ENCODE assay signal across 3 cellular contexts in the genomic region with DNA sequence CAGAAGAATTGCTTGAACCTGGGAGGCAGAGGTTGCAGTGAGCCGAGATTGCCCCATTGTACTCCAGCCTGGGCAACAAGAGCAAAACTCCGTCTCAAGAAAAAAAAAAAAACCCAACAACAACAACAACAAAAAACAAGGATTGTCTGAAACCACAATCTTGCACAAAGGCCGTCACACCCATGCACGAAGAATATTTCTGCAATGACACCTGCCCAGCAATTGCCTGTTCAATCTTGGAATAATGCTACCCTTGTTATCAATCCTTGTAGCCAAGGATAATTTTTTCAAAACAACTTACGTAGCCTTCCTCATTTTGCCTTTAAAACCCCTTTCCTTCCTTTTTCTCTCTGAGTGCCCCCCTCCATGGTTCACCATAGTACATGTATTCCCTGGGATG.
"Had no signal": no experiment of that assay in that cellular context is flagged by ENCODE, and none has a peak within 500 bp of the region (broad histone marks: within the 10 kb centered on the region; RNA-seq: fewer than 3 reads in every experiment).

No MANE protein-coding gene starts in this region.

- H3K4me3 ChIP-seq: GM12878 had no signal

- DNase-seq: GDM1, GF-D8 had no signal

- ATAC-seq: GM12878 had no signal
